Comparison of ENCODE assay signal across 1 cellular context in genomic region chr1:185263780-185264179, GRCh38.
TF ChIP-seq lines count a peak whose summit lies in the region.

No MANE protein-coding gene starts in this region.

TF ChIP-seq in K562, 482 proteins besides CTCF, POLR2A, EP300 and RAD21 (continued from another document and continues in another):
- TF ChIP-seq E2F1 (CRISPR knock-in tag; IDR thresholded peaks at IDR 0.05) (no peak), HEY1 (CRISPR knock-in tag; IDR thresholded peaks at IDR 0.05; ENCODE audit: borderline replicate concordance) (no peak), FOXK2 (conservative IDR thresholded peaks at IDR 0.05 in 1 of 2, IDR thresholded peaks at IDR 0.05 in 1 of 2; ENCODE audit: low read depth in 2 of 2) (no peak), E2F6 (IDR thresholded peaks at IDR 0.05; ENCODE audit: borderline replicate concordance in 1 of 2, extremely low read depth in 1 of 2, insufficient read depth in 1 of 2, insufficient read length in 1 of 2, low read depth in 1 of 2, low read length in 1 of 2, poor library complexity in 1 of 2, severe bottlenecking in 1 of 2) (no peak), TAL1 (IDR thresholded peaks at IDR 0.05) (peak; percentile 56; the same call in 1 of the 2 replicates), ARID2 (IDR thresholded peaks at IDR 0.05) (no peak), ZMIZ1 (IDR thresholded peaks at IDR 0.05; ENCODE audit: low read depth in 2 of 2, low read length in 2 of 2) (no peak), NELFE (IDR thresholded peaks at IDR 0.05; ENCODE audit: insufficient read depth, insufficient read length) (no peak), ZNF398 (CRISPR knock-in tag; IDR thresholded peaks at IDR 0.05) (no peak), FOS (IDR thresholded peaks at IDR 0.05; ENCODE audit: extremely low read depth, insufficient read length) (no peak), NR4A1 (CRISPR knock-in tag; IDR thresholded peaks at IDR 0.05) (no peak), NR4A1 (tag; IDR thresholded peaks at IDR 0.05) (no peak), ZC3H8 (IDR thresholded peaks at IDR 0.05) (no peak), PHF8 (IDR thresholded peaks at IDR 0.05; ENCODE audit: borderline replicate concordance, low read length) (no peak), ZNF217 (CRISPR knock-in tag; IDR thresholded peaks at IDR 0.05) (no peak), ZNF121 (CRISPR knock-in tag; conservative IDR thresholded peaks at IDR 0.05) (no peak), RNF2 (IDR thresholded peaks at IDR 0.05) (no peak), GTF2A2 (tag; IDR thresholded peaks at IDR 0.05) (no peak), IRF1 (CRISPR knock-in tag; IDR thresholded peaks at IDR 0.05; ENCODE audit: borderline replicate concordance) (no peak), CBFB (CRISPR knock-in tag; IDR thresholded peaks at IDR 0.05) (no peak), DPF2 (IDR thresholded peaks at IDR 0.05) (peak; percentile 67; the same call in 1 of the 2 replicates), CEBPZ (IDR thresholded peaks at IDR 0.05; ENCODE audit: borderline replicate concordance, low read depth, low read length) (no peak), ZNF134 (CRISPR knock-in tag; conservative IDR thresholded peaks at IDR 0.05) (no peak), ZBTB17 (CRISPR knock-in tag; IDR thresholded peaks at IDR 0.05) (no peak), RCOR1 (IDR thresholded peaks at IDR 0.05; ENCODE audit: borderline replicate concordance in 1 of 2, low read depth in 2 of 2, low read length in 2 of 2) (peak in 1 of 2 experiments; percentile 26; a peak in 1 of 4 replicates), ZNF395 (CRISPR knock-in tag; IDR thresholded peaks at IDR 0.05) (no peak), ZNF24 (IDR thresholded peaks at IDR 0.05) (no peak), MAFG (tag; conservative IDR thresholded peaks at IDR 0.05) (no peak), ZNF133 (CRISPR knock-in tag; IDR thresholded peaks at IDR 0.05) (no peak), NCOA6 (IDR thresholded peaks at IDR 0.05) (no peak), CTBP1 (IDR thresholded peaks at IDR 0.05; ENCODE audit: borderline replicate concordance) (no peak), CLOCK (CRISPR knock-in tag; IDR thresholded peaks at IDR 0.05; ENCODE audit: borderline replicate concordance) (no peak), ZNF57 (CRISPR knock-in tag; IDR thresholded peaks at IDR 0.05) (no peak), ZNF668 (CRISPR knock-in tag; IDR thresholded peaks at IDR 0.05) (no peak), RFX7 (CRISPR knock-in tag; IDR thresholded peaks at IDR 0.05) (no peak), SLC30A9 (CRISPR knock-in tag; IDR thresholded peaks at IDR 0.05) (no peak), CGGBP1 (CRISPR knock-in tag; IDR thresholded peaks at IDR 0.05) (no peak), POU5F1 (IDR thresholded peaks at IDR 0.05; ENCODE audit: borderline replicate concordance, low read depth, low read length, partially characterized antibody) (no peak), TCF3 (CRISPR knock-in tag; IDR thresholded peaks at IDR 0.05) (peak; percentile 49), USF2 (CRISPR knock-in tag; IDR thresholded peaks at IDR 0.05) (no peak), NCOR1 (IDR thresholded peaks at IDR 0.05) (peak; percentile 65; the same call in 1 of the 2 replicates), POLR2AphosphoS5 (IDR thresholded peaks at IDR 0.05; ENCODE audit: control insufficient read depth, insufficient read depth, low read depth, low read length) (0 out of 2 replicates have a peak, but pooled peaks have one; percentile 36), GATA2 (CRISPR knock-in tag; IDR thresholded peaks at IDR 0.05) (0 out of 2 replicates have a peak, but pooled peaks have one; percentile 3), TBP (optimal IDR thresholded peaks at IDR 0.05; ENCODE audit: low read depth, low read length) (no peak), TEAD4 (IDR thresholded peaks at IDR 0.05; ENCODE audit: low read length) (peak; percentile 74), TEAD4 (CRISPR knock-in tag; IDR thresholded peaks at IDR 0.05; ENCODE audit: borderline replicate concordance) (no peak), ZSCAN32 (CRISPR knock-in tag; IDR thresholded peaks at IDR 0.05) (no peak), KDM2B (CRISPR knock-in tag; IDR thresholded peaks at IDR 0.05) (no peak), RB1 (IDR thresholded peaks at IDR 0.05; ENCODE audit: low read depth) (no peak), ERF (CRISPR knock-in tag; IDR thresholded peaks at IDR 0.05) (no peak), FUS (optimal IDR thresholded peaks at IDR 0.05; ENCODE audit: low read depth, low read length) (no peak), ELF2 (CRISPR knock-in tag; IDR thresholded peaks at IDR 0.05) (no peak), ZNF75A (CRISPR knock-in tag; IDR thresholded peaks at IDR 0.05) (no peak), TAF1 (IDR thresholded peaks at IDR 0.05; ENCODE audit: control insufficient read depth, extremely low read depth, insufficient read depth, low read length, severe bottlenecking) (no peak), RBM25 (IDR thresholded peaks at IDR 0.05; ENCODE audit: low read depth, low read length, severe bottlenecking) (no peak)
